ENCODE assay signal across 14 cellular contexts in genomic region chr10:89393898-89394297, GRCh38. TPM values are rescaled to one million over a fixed set of nuclear protein-coding genes. Genes with fewer than 3 reads are reported as not detected.
DNase-seq lines count a peak whose midpoint lies in the region; ATAC-seq, FAIRE-seq and TF ChIP-seq lines count a peak whose summit lies in the region.
"Had no signal": no experiment of that assay in that cellular context is flagged by ENCODE, and none has a peak within 500 bp of the region (broad histone marks: within the 10 kb centered on the region; RNA-seq: fewer than 3 reads in every experiment).

No MANE protein-coding gene starts in this region.

- no peaks in the 10 kb centered on the region for H4K20me1 ChIP-seq in GM12878 (ENCODE audit: control insufficient read depth, insufficient read depth)

- DNase-seq in AG04450 (ENCODE audit: low read depth, low spot score) (no peak), G401 (ENCODE audit: low spot score) (peak; percentile 30), GM12878 (ENCODE audit: low read depth, low spot score) (no peak), HuH-7 (ENCODE audit: low spot score) (no peak), NCI-H1092 treated with DMSO at 0.1 percent for 48 hours (lab: John Stamatoyannopoulos, UW) (no peak), CD14-positive monocyte (ENCODE audit: low spot score) (no peak)
- DNase-seq: activated T-cell treated with anti-CD3 and anti-CD28 coated beads, Interleukin-2, amount 50 U/mL, for 24 hours; cortex of kidney; head of caudate nucleus; mesendoderm; NCI-H1694 had no signal

- WGBS in GM12878 (ENCODE audit: insufficient coverage, insufficient replicate concordance, low lambda C conversion rate, missing lambda C conversion rate) = 14% methylated on average over 3 of the region's 3 CpGs

- no TSS peak for BruUV-seq in GM12878 (replicated peaks; lab: Mats Ljungman, UMichigan)

- H3K27me3 ChIP-seq in AG04450 (ENCODE audit: control insufficient read depth, insufficient read depth, low read length) (no peaks in the 10 kb centered on the region), GM12878 (replicated peaks in 1 of 2; ENCODE audit: control insufficient read depth in 2 of 2, insufficient read depth in 2 of 2, low read length in 1 of 2) (no peaks in the 10 kb centered on the region), mononuclear cell (ENCODE audit: insufficient read depth, low read length) (no peaks in the 10 kb centered on the region)

- H3K4me3 Mint-ChIP-seq in CD14-positive monocyte = peak overlapping the region in 1 of 2 donors; percentile 26

- H3K27ac Mint-ChIP-seq in CD14-positive monocyte = no peak overlapping the region
- H3K27ac Mint-ChIP-seq: activated T-cell treated with anti-CD3 and anti-CD28 coated beads, Interleukin-2, amount 50 U/mL, for 24 hours had no signal

- peaks cover 20% of the 10 kb centered on the region for H3K4me1 Mint-ChIP-seq in CD14-positive monocyte

- CTCF ChIA-PET in AG04450 (lab: Charles Lee) (interaction anchor here (0.6 to 3.1 kb wide), 2 partner anchors 25 to 48 kb away, joined by 3 to 17 read pairs; no protein-coding TSS in a partner anchor), GM12878 (lab: Yijun Ruan, JAX) (interaction anchor here (1.1 to 3.2 kb wide), 3 partner anchors 26 to 176 kb away, joined by 4 to 30 read pairs (median 11); partner anchors contain the start of gene IFIT2)

- intact Hi-C loops in GM12878 (cut with micrococcal nuclease; ENCODE audit: unreplicated experiment) = loop anchor here (10.0 kb wide), 1 partner anchor 399 kb away; the partner anchor contains the start of gene FAS
- intact Hi-C loops in CD14-positive monocyte (cut with micrococcal nuclease) = no loop called here

- POLR2A ChIA-PET in AG04450 (lab: Yijun Ruan, JAX) (no interaction called here), GM12878 (lab: Charles Lee) (interaction anchor here (3.3 kb wide), 1 partner anchor 20 kb away, joined by 18 read pairs; the partner anchor contains the start of gene IFIT5)

- no peak for TF ChIP-seq CTCF in AG04450 (IDR thresholded peaks at IDR 0.05; ENCODE audit: low read depth, low read length)
- TF ChIP-seq CTCF in GM12878 (IDR thresholded peaks at IDR 0.05 in 2 of 3, conservative IDR thresholded peaks at IDR 0.05 in 1 of 3; ENCODE audit: control insufficient read depth in 2 of 3, extremely low read depth in 1 of 3, insufficient read depth in 1 of 3, low read depth in 3 of 3, low read length in 3 of 3) = no peak
- TF ChIP-seq CTCF in CD14-positive monocyte (IDR thresholded peaks at IDR 0.05) = no peak

- TF ChIP-seq RAD21 in GM12878 (IDR thresholded peaks at IDR 0.05; ENCODE audit: insufficient read depth, low read depth, low read length) = no peak

- TF ChIP-seq EP300 in GM12878 (IDR thresholded peaks at IDR 0.05; ENCODE audit: borderline replicate concordance in 1 of 2, control insufficient read depth in 1 of 2, low read depth in 2 of 2, low read length in 2 of 2) = no peak

- SMC1A ChIA-PET in GM12878 (lab: Charles Lee; ENCODE audit: uncharacterized antibody, unreplicated experiment) = interaction anchor here (2.8 to 4.1 kb wide), 3 partner anchors 20 to 25 kb away, joined by 21 to 42 read pairs (median 27); partner anchors contain the start of gene IFIT5

- H3K27me3 Mint-ChIP-seq in CD14-positive monocyte (ENCODE audit: low read depth in 3 of 3) = no peaks in the 10 kb centered on the region
- H3K27me3 Mint-ChIP-seq: activated T-cell treated with anti-CD3 and anti-CD28 coated beads, Interleukin-2, amount 50 U/mL, for 24 hours had no signal

- H3K4me1 ChIP-seq in GM12878 (ENCODE audit: control insufficient read depth, insufficient read depth, low read length) (no peaks in the 10 kb centered on the region; the same call in 1 of the 2 replicates), mononuclear cell (ENCODE audit: insufficient read depth, low read length) (peaks cover 31% of the 10 kb centered on the region)

- no peak for TF ChIP-seq POLR2A in GM12878 (IDR thresholded peaks at IDR 0.05; ENCODE audit: low read depth, low read length)

- H3K9ac ChIP-seq in GM12878 (ENCODE audit: control insufficient read depth, insufficient read depth, low read length) = 0 out of 2 replicates have a peak overlapping the region, but pooled peaks have one; percentile 21

- H3K4me3 ChIP-seq in AG04450 (ENCODE audit: low read depth, low read length) = peak overlapping the region; percentile 21; the same call in 1 of the 2 replicates
- H3K4me3 ChIP-seq in GM12878 = peak overlapping the region; percentile 44; the same call in 1 of the 2 replicates
- H3K4me3 ChIP-seq in mononuclear cell (ENCODE audit: low read length) = peak overlapping the region; percentile 45

- ATAC-seq in GM12878 (no peak), HG03196 (IDR thresholded peaks at IDR 0.05; ENCODE audit: unreplicated experiment) (no peak)

- no peaks in the 10 kb centered on the region for H3K36me3 Mint-ChIP-seq in CD14-positive monocyte

- in situ Hi-C loops in G401 (cut with HindIII; ENCODE audit: low sequenced_read_pairs) (no loop called here), GM12878 (cut with MboI) (no loop called here)

- H3K36me3 ChIP-seq in GM12878 (ENCODE audit: control insufficient read depth in 2 of 2, insufficient read depth in 2 of 2, low read length in 1 of 2) = no peaks in the 10 kb centered on the region

- no peak overlapping the region for H2AFZ ChIP-seq in GM12878 (ENCODE audit: control insufficient read depth, low read depth, low read length)

- RAD21 ChIA-PET in GM12878 (lab: Charles Lee; ENCODE audit: unreplicated experiment) = interaction anchor here (1.0 to 2.8 kb wide), 3 partner anchors 25 to 150 kb away, joined by 4 to 20 read pairs (median 18); no protein-coding TSS in a partner anchor

- H3K9me3 ChIP-seq in AG04450 (ENCODE audit: control insufficient read depth, insufficient read depth, low read length) = no peaks in the 10 kb centered on the region
- no peaks in the 10 kb centered on the region; the same call in 1 of the 3 replicates for H3K9me3 ChIP-seq in GM12878 (replicated peaks; ENCODE audit: control insufficient read depth, insufficient read depth, low read length)
- H3K9me3 ChIP-seq in mononuclear cell (ENCODE audit: low read depth, low read length) = no peaks in the 10 kb centered on the region

- no peak overlapping the region for H3K27ac ChIP-seq in AG04450 (ENCODE audit: low read depth, low read length)
- H3K27ac ChIP-seq in GM12878 (ENCODE audit: control insufficient read depth, insufficient read depth) = no peak overlapping the region

- H3K9me3 Mint-ChIP-seq in CD14-positive monocyte = no peaks in the 10 kb centered on the region

- peaks cover 25% of the 10 kb centered on the region for H3K79me2 ChIP-seq in GM12878 (ENCODE audit: control insufficient read depth, insufficient read depth, low read length)

- FAIRE-seq in GM12878 (lab: Jason Lieb, UNC) = no peak

- H3K4me2 ChIP-seq in GM12878 (ENCODE audit: control insufficient read depth, insufficient read depth) = peak overlapping the region; percentile 93

RNA-seq across cellular contexts. Expression of gene IFIT1, which starts 1.5 kb away (rescaled TPM):
- polyA plus RNA-seq in AG04450 (2011; rRNA removed) (24.3 and 32.8 TPM in 2 replicates), GM12878 (2011; rRNA removed) (23.4 and 36.6 TPM in 2 replicates), GM12878 (2014; fragmentation: Illumina TruSeq; extraction: Trizol) (31.5 and 44.4 TPM in 2 replicates), GM12878 (2014; fragmentation: Nextera tagmentation; extraction: Ambion mirVana) (10 to 100 TPM; 28.9 to 37.2 TPM), GM12878 (2014; rRNA removed) (17.5 and 21.3 TPM in 2 replicates), GM12878 (2016; fragmentation: Nextera tagmentation; extraction: Ambion mirVana) (10 to 100 TPM; 13.9 to 16.1 TPM), CD14-positive monocyte (10 to 100 TPM; 12.1 to 17.1 TPM)
- 8.0 and 13.1 TPM in 2 replicates for polyA minus RNA-seq in AG04450 (2011; rRNA and poly(A)+ RNA removed)
- total RNA-seq in G401 (2014; rRNA removed; shearing (Covaris generic)) = 19.2 and 21.7 TPM in 2 replicates
- 2.5 and 3.2 TPM in 2 replicates for total RNA-seq in GM12878 (2013; cell fraction: nucleolus; rRNA removed)
- total RNA-seq in GM12878 (2014; rRNA removed) (19.7 and 29.8 TPM in 2 replicates), GM12878 (2014; rRNA removed; fragmentation: Illumina TruSeq; extraction: Trizol) (32.0 and 39.2 TPM in 2 replicates), GM12878 (2021) (18.8 and 22.5 TPM in 2 replicates), mononuclear cell (5.9 TPM)
- 18.2 TPM for polyA plus RNA-seq in GM12878 (2011; ENCODE audit: low read depth)
- 6.9 and 8.8 TPM in 2 replicates for polyA plus RNA-seq in GM12878 (2011; cell fraction: cytosol; rRNA removed)
- polyA plus RNA-seq in GM12878 (2011; cell fraction: nucleus; rRNA removed) = 9.0 and 10.0 TPM in 2 replicates
- 16.1 and 18.3 TPM in 2 replicates for polyA plus RNA-seq in GM12878 (2012)
- polyA minus RNA-seq in GM12878 (2011; rRNA and poly(A)+ RNA removed) = 6.9 and 8.9 TPM in 2 replicates
- 3.3 and 4.0 TPM in 2 replicates for polyA minus RNA-seq in GM12878 (2011; cell fraction: cytosol; rRNA and poly(A)+ RNA removed)
- polyA minus RNA-seq in GM12878 (2011; cell fraction: nucleus; rRNA and poly(A)+ RNA removed) = 2.1 and 3.2 TPM in 2 replicates

RNA-seq across cellular contexts. Expression of gene IFIT1B, which starts 16.0 kb away (rescaled TPM):
- polyA plus RNA-seq in AG04450 (2011; rRNA removed) = not detected in 2 replicates
- not detected in 2 replicates for polyA minus RNA-seq in AG04450 (2011; rRNA and poly(A)+ RNA removed)
- not detected in 2 replicates for total RNA-seq in G401 (2014; rRNA removed; shearing (Covaris generic))
- total RNA-seq in GM12878 (2013; cell fraction: nucleolus; rRNA removed) = not detected in 2 replicates
- total RNA-seq in GM12878 (2014; rRNA removed) = not detected in 2 replicates
- not detected in 2 replicates for total RNA-seq in GM12878 (2014; rRNA removed; fragmentation: Illumina TruSeq; extraction: Trizol)
- total RNA-seq in GM12878 (2021) = not detected in 2 replicates
- polyA plus RNA-seq in GM12878 (2011; ENCODE audit: low read depth) = not detected
- not detected in 2 replicates for polyA plus RNA-seq in GM12878 (2011; rRNA removed)
- polyA plus RNA-seq in GM12878 (2011; cell fraction: cytosol; rRNA removed) = not detected in 2 replicates
- not detected in 2 replicates for polyA plus RNA-seq in GM12878 (2011; cell fraction: nucleus; rRNA removed)
- polyA plus RNA-seq in GM12878 (2012) = not detected in 2 replicates
- polyA plus RNA-seq in GM12878 (2014; fragmentation: Illumina TruSeq; extraction: Trizol) = 0.17 TPM in 1 of 2 replicates, not detected in the other
- under 1 TPM in 1 of 2 experiments, not detected in 1; 0.04 TPM for polyA plus RNA-seq in GM12878 (2014; fragmentation: Nextera tagmentation; extraction: Ambion mirVana)
- polyA plus RNA-seq in GM12878 (2014; rRNA removed) = not detected in 2 replicates
- polyA plus RNA-seq in GM12878 (2016; fragmentation: Nextera tagmentation; extraction: Ambion mirVana) = not detected
- polyA minus RNA-seq in GM12878 (2011; rRNA and poly(A)+ RNA removed) = 0.15 TPM in 1 of 2 replicates, not detected in the other
- polyA minus RNA-seq in GM12878 (2011; cell fraction: cytosol; rRNA and poly(A)+ RNA removed) = not detected in 2 replicates
- not detected in 2 replicates for polyA minus RNA-seq in GM12878 (2011; cell fraction: nucleus; rRNA and poly(A)+ RNA removed)
- total RNA-seq in mononuclear cell = 0.10 TPM
- not detected for polyA plus RNA-seq in CD14-positive monocyte
- total RNA-seq: RPMI7951 had no signal

RNA-seq across cellular contexts. Expression of gene IFIT5, which starts 20.5 kb away (rescaled TPM):
- polyA plus RNA-seq in AG04450 (2011; rRNA removed) = 11.2 and 14.9 TPM in 2 replicates
- 7.9 and 12.5 TPM in 2 replicates for polyA minus RNA-seq in AG04450 (2011; rRNA and poly(A)+ RNA removed)
- 2.4 and 2.5 TPM in 2 replicates for total RNA-seq in G401 (2014; rRNA removed; shearing (Covaris generic))
- total RNA-seq in GM12878 (2013; cell fraction: nucleolus; rRNA removed) = 21.6 and 21.7 TPM in 2 replicates
- total RNA-seq in GM12878 (2014; rRNA removed) = 12.1 and 16.4 TPM in 2 replicates
- total RNA-seq in GM12878 (2014; rRNA removed; fragmentation: Illumina TruSeq; extraction: Trizol) = 15.4 and 17.2 TPM in 2 replicates
- total RNA-seq in GM12878 (2021) = 11.0 and 12.5 TPM in 2 replicates
- 3.0 TPM for polyA plus RNA-seq in GM12878 (2011; ENCODE audit: low read depth)
- 17.0 and 27.6 TPM in 2 replicates for polyA plus RNA-seq in GM12878 (2011; rRNA removed)
- 6.0 and 6.9 TPM in 2 replicates for polyA plus RNA-seq in GM12878 (2011; cell fraction: cytosol; rRNA removed)
- 6.8 and 8.1 TPM in 2 replicates for polyA plus RNA-seq in GM12878 (2011; cell fraction: nucleus; rRNA removed)
- polyA plus RNA-seq in GM12878 (2012) = 5.0 and 7.4 TPM in 2 replicates
- 11.4 and 14.7 TPM in 2 replicates for polyA plus RNA-seq in GM12878 (2014; fragmentation: Illumina TruSeq; extraction: Trizol)
- polyA plus RNA-seq in GM12878 (2014; fragmentation: Nextera tagmentation; extraction: Ambion mirVana) = 1 to 10 TPM; 5.9 to 8.3 TPM
- polyA plus RNA-seq in GM12878 (2014; rRNA removed) = 6.6 and 8.6 TPM in 2 replicates
- 1 to 10 TPM; 8.6 to 9.9 TPM for polyA plus RNA-seq in GM12878 (2016; fragmentation: Nextera tagmentation; extraction: Ambion mirVana)
- 13.3 and 18.4 TPM in 2 replicates for polyA minus RNA-seq in GM12878 (2011; rRNA and poly(A)+ RNA removed)
- 7.8 and 9.4 TPM in 2 replicates for polyA minus RNA-seq in GM12878 (2011; cell fraction: cytosol; rRNA and poly(A)+ RNA removed)
- 14.4 and 16.4 TPM in 2 replicates for polyA minus RNA-seq in GM12878 (2011; cell fraction: nucleus; rRNA and poly(A)+ RNA removed)
- total RNA-seq in mononuclear cell = 50.7 TPM
- 1 to 10 TPM; 5.8 to 8.0 TPM for polyA plus RNA-seq in CD14-positive monocyte
